11 cellular contexts compared by ENCODE assay signal in genomic region chr7:154095201-154095600, GRCh38. TPM values are rescaled to one million over a fixed set of nuclear protein-coding genes. Genes with fewer than 3 reads are reported as not detected.
A peak's percentile ranks its signal among the peaks of the same experiment; 100 is the strongest.
DNase-seq lines count a peak whose midpoint lies in the region; ATAC-seq, FAIRE-seq and TF ChIP-seq lines count a peak whose summit lies in the region.
"Not testable (repeated sequence)": the region's sequence is repeated elsewhere in the genome, so short reads cannot be mapped to it uniquely, and the experiment has no call there.
"Had no signal": no experiment of that assay in that cellular context is flagged by ENCODE, and none has a peak within 500 bp of the region (broad histone marks: within the 10 kb centered on the region; RNA-seq: fewer than 3 reads in every experiment).

No MANE protein-coding gene starts in this region.

- BruUV-seq in GM12878 (replicated peaks; lab: Mats Ljungman, UMichigan), result not testable (repeated sequence)

- not testable (repeated sequence) for H4K5ac ChIP-seq in H9 (ENCODE audit: insufficient read length, low read depth, low read length); H1 (ENCODE audit: insufficient read length, low read depth, low read length); mesendoderm (ENCODE audit: low read length)

- peak; percentile 59 for FAIRE-seq in GM12878 (lab: Jason Lieb, UNC)
- peak; percentile 98 for FAIRE-seq in H1 (lab: Jason Lieb, UNC)

- not testable (repeated sequence) for H3K4me2 ChIP-seq in H9 (ENCODE audit: insufficient read depth, insufficient read length, low read length); GM12878 (ENCODE audit: control insufficient read depth, insufficient read depth); H1 (ENCODE audit: insufficient read depth in 1 of 2, low read depth in 2 of 2, low read length in 2 of 2); mesendoderm (ENCODE audit: low read length); neural progenitor cell

- not testable (repeated sequence) for DNase-seq in H9; GM12878 (ENCODE audit: low read depth, low spot score); neural progenitor cell (ENCODE audit: low spot score)
- peak in 1 of 2 experiments; percentile 69 for DNase-seq in H1 (ENCODE audit: low read depth in 1 of 2, low spot score in 2 of 2)
- DNase-seq in mesendoderm, result peak; percentile 4

- H3K9me3 Mint-ChIP-seq in H9, neural progenitor cell: not testable (repeated sequence)

- WGBS in H9 (ENCODE audit: extremely low coverage, insufficient read length, low lambda C conversion rate), result no CpG with 5 or more reads among the region's 9 CpGs
- WGBS in GM12878 (ENCODE audit: insufficient coverage, insufficient replicate concordance, low lambda C conversion rate, missing lambda C conversion rate), result 11% methylated on average over 9 of the region's 9 CpGs
- WGBS in H1 (ENCODE audit: extremely low coverage in 1 of 2, insufficient coverage in 1 of 2, insufficient read length in 1 of 2, insufficient replicate concordance in 2 of 2, low coverage in 1 of 2, low lambda C conversion rate in 2 of 2, missing lambda C conversion rate in 1 of 2), 2 experiments, result 31% methylated on average over 9 of the region's 9 CpGs; no CpG with 5 or more reads in 1 of the 2 experiments
- WGBS in mesendoderm (ENCODE audit: extremely low coverage, insufficient coverage, low lambda C conversion rate), result no CpG with 5 or more reads among the region's 9 CpGs

- not testable (repeated sequence) for H2BK120ac ChIP-seq in H9 (ENCODE audit: low read depth, low read length, poor library complexity, severe bottlenecking); H1 (replicated peaks; ENCODE audit: low read depth, low read length); mesendoderm (ENCODE audit: low read depth, low read length)

- in situ Hi-C loops in GM12878 (cut with MboI), result not testable (repeated sequence)

- H4K20me1 ChIP-seq in H9 (ENCODE audit: control insufficient read depth, insufficient read depth, insufficient read length); GM12878 (ENCODE audit: control insufficient read depth, insufficient read depth); H1 (replicated peaks in 1 of 2; ENCODE audit: control insufficient read depth in 1 of 2, insufficient read depth in 2 of 2, low read length in 2 of 2); neural progenitor cell (ENCODE audit: low read depth): not testable (repeated sequence)

- not testable (repeated sequence) for H3K4me1 ChIP-seq in H9 (ENCODE audit: insufficient read depth, low read length); GM12878 (ENCODE audit: control insufficient read depth, insufficient read depth, low read length); H1 (replicated peaks in 1 of 4; ENCODE audit: control insufficient read depth in 3 of 4, insufficient read depth in 4 of 4, low read length in 3 of 4); mesendoderm (ENCODE audit: control insufficient read depth, low read depth, low read length); neural progenitor cell

- intact Hi-C loops in GM12878 (cut with micrococcal nuclease; ENCODE audit: unreplicated experiment), result not testable (repeated sequence)

- H3K4me1 Mint-ChIP-seq in H9, neural progenitor cell: not testable (repeated sequence)

- not testable (repeated sequence) for H2BK12ac ChIP-seq in H9 (ENCODE audit: insufficient read length, low read depth, low read length); H1 (ENCODE audit: low read depth, low read length)

- not testable (repeated sequence) for H2BK20ac ChIP-seq in H9 (ENCODE audit: low read depth, low read length, poor library complexity, severe bottlenecking); H1 (ENCODE audit: low read length)

- SMC1A ChIA-PET in GM12878 (lab: Charles Lee; ENCODE audit: uncharacterized antibody, unreplicated experiment), result not testable (repeated sequence)

- H3K9ac ChIP-seq in H9 (ENCODE audit: extremely low read depth, insufficient read length, low read length); GM12878 (ENCODE audit: control insufficient read depth, insufficient read depth, low read length); H1 (replicated peaks in 1 of 4; ENCODE audit: extremely low read depth in 1 of 4, low read depth in 3 of 4, low read length in 3 of 4); mesendoderm (ENCODE audit: low read length); neural progenitor cell: not testable (repeated sequence)

- H3K56ac ChIP-seq in H9 (ENCODE audit: insufficient read length, low read depth, low read length); H1 (replicated peaks; ENCODE audit: insufficient read length, low read depth, low read length); mesendoderm (ENCODE audit: low read length): not testable (repeated sequence)

- not testable (repeated sequence) for H3F3A ChIP-seq in neural progenitor cell (ENCODE audit: low read depth)

- peak; percentile 51 for TF ChIP-seq CTCF in H9 (conservative IDR thresholded peaks at IDR 0.05)
- TF ChIP-seq CTCF in GM12878 (IDR thresholded peaks at IDR 0.05 in 2 of 3, conservative IDR thresholded peaks at IDR 0.05 in 1 of 3; ENCODE audit: control insufficient read depth in 2 of 3, extremely low read depth in 1 of 3, insufficient read depth in 1 of 3, low read depth in 3 of 3, low read length in 3 of 3); H1 (IDR thresholded peaks at IDR 0.05; ENCODE audit: control extremely low read depth in 1 of 3, insufficient read depth in 1 of 3, low read depth in 1 of 3, low read length in 3 of 3): not testable (repeated sequence)
- TF ChIP-seq CTCF in neural progenitor cell (IDR thresholded peaks at IDR 0.05), result peak; percentile 41

- not testable (repeated sequence) for H3K27ac ChIP-seq in H9 (ENCODE audit: insufficient read length, low read depth, low read length); GM12878 (ENCODE audit: control insufficient read depth, insufficient read depth); H1 (ENCODE audit: low read depth, low read length); mesendoderm (ENCODE audit: low read depth, low read length); neural progenitor cell

- POLR2A ChIA-PET in GM12878 (lab: Charles Lee); H1 (lab: Charles Lee; ENCODE audit: partially characterized antibody): not testable (repeated sequence)

- H3K4me3 ChIP-seq in GM12878; H1 (ENCODE audit: extremely low read depth in 1 of 4, insufficient read depth in 2 of 4, low read depth in 3 of 4, low read length in 4 of 4); mesendoderm (ENCODE audit: low read length); neural progenitor cell: not testable (repeated sequence)

- RAD21 ChIA-PET in GM12878 (lab: Charles Lee; ENCODE audit: unreplicated experiment), result not testable (repeated sequence)

- not testable (repeated sequence) for ATAC-seq in GM12878

- not testable (repeated sequence) for H3K9me3 ChIP-seq in H9 (ENCODE audit: control insufficient read depth, low read depth, low read length); GM12878 (replicated peaks; ENCODE audit: control insufficient read depth, insufficient read depth, low read length); H1 (ENCODE audit: insufficient read depth in 2 of 2, low read depth in 1 of 2, low read length in 1 of 2); neural progenitor cell (ENCODE audit: low read depth)

- H3K27me3 Mint-ChIP-seq in H9 (ENCODE audit: low read depth), result peaks cover 12% of the 10 kb centered on the region
- H3K27me3 Mint-ChIP-seq in neural progenitor cell (ENCODE audit: insufficient read depth, low read depth), result not testable (repeated sequence)

- H3K27ac Mint-ChIP-seq in H9, result peak overlapping the region in 1 of 3 experiments; percentile 72; a peak in 1 of 7 replicates
- not testable (repeated sequence) for H3K27ac Mint-ChIP-seq in neural progenitor cell

- TF ChIP-seq POLR2A in GM12878 (IDR thresholded peaks at IDR 0.05; ENCODE audit: low read depth, low read length); H1 (IDR thresholded peaks at IDR 0.05; ENCODE audit: control extremely low read depth in 1 of 2, low read depth in 2 of 2, low read length in 2 of 2): not testable (repeated sequence)

- not testable (repeated sequence) for H4K8ac ChIP-seq in H9 (replicated peaks; ENCODE audit: insufficient read length, low read depth, low read length); H1 (ENCODE audit: extremely low read depth, insufficient read depth, low read length); mesendoderm (ENCODE audit: low read depth, low read length)

- not testable (repeated sequence) for H3T11ph ChIP-seq in H9 (ENCODE audit: low read length)

- H2AK5ac ChIP-seq in H9 (ENCODE audit: insufficient read length, low read length); H1 (ENCODE audit: low read depth, low read length); mesendoderm (ENCODE audit: low read length): not testable (repeated sequence)

- CTCF ChIA-PET in GM12878 (lab: Yijun Ruan, JAX), result not testable (repeated sequence)
- CTCF ChIA-PET in H1 (lab: Charles Lee; ENCODE audit: partially characterized antibody), result interaction anchor here (1.2 to 2.1 kb wide), 2 partner anchors 407 to 424 kb away, joined by 3 to 5 read pairs; no protein-coding TSS in a partner anchor

- not testable (repeated sequence) for H2AFZ ChIP-seq in H9 (ENCODE audit: low read length); GM12878 (ENCODE audit: control insufficient read depth, low read depth, low read length); H1 (ENCODE audit: low read length); neural progenitor cell (replicated peaks)

- not testable (repeated sequence) for H3K4ac ChIP-seq in H9 (ENCODE audit: low read depth, low read length); H1 (replicated peaks; ENCODE audit: insufficient read length, low read depth, low read length); mesendoderm (ENCODE audit: low read depth, low read length)

- not testable (repeated sequence) for H3K23me2 ChIP-seq in H9 (ENCODE audit: insufficient read length, low read depth, low read length, poor library complexity, severe bottlenecking); H1 (ENCODE audit: low read depth, low read length)

- not testable (repeated sequence) for TF ChIP-seq EP300 in GM12878 (IDR thresholded peaks at IDR 0.05; ENCODE audit: borderline replicate concordance in 1 of 2, control insufficient read depth in 1 of 2, low read depth in 2 of 2, low read length in 2 of 2); H1 (IDR thresholded peaks at IDR 0.05; ENCODE audit: borderline replicate concordance in 1 of 2, low read depth in 2 of 2, low read length in 2 of 2)

- not testable (repeated sequence) for H3K4me3 Mint-ChIP-seq in H9, neural progenitor cell

- not testable (repeated sequence) for H3K23ac ChIP-seq in H9 (ENCODE audit: insufficient read length, low read depth, low read length); H1 (ENCODE audit: insufficient read length); mesendoderm (ENCODE audit: low read length)

- not testable (repeated sequence) for H3K18ac ChIP-seq in H9 (ENCODE audit: insufficient read length, low read depth, low read length); H1 (ENCODE audit: extremely low read depth, low read length); mesendoderm (ENCODE audit: low read length)

- H3K79me1 ChIP-seq in H9 (ENCODE audit: insufficient read depth, low read depth, low read length, poor library complexity, severe bottlenecking); H1 (ENCODE audit: low read depth, low read length); mesendoderm (ENCODE audit: low read length): not testable (repeated sequence)

- not testable (repeated sequence) for H2BK5ac ChIP-seq in H9 (ENCODE audit: insufficient read length, low read length); H1 (ENCODE audit: low read depth, low read length); mesendoderm (ENCODE audit: low read length)

- H3K36me3 Mint-ChIP-seq in H9 (ENCODE audit: insufficient read depth in 1 of 3, low read depth in 3 of 3); neural progenitor cell: not testable (repeated sequence)

- not testable (repeated sequence) for H3K27me3 ChIP-seq in H9 (ENCODE audit: insufficient read depth, low read length); GM12878 (replicated peaks in 1 of 2; ENCODE audit: control insufficient read depth in 2 of 2, insufficient read depth in 2 of 2, low read length in 1 of 2); H1 (replicated peaks in 1 of 4; ENCODE audit: control insufficient read depth in 3 of 4, extremely low read depth in 1 of 4, insufficient read depth in 3 of 4, low read length in 3 of 4); mesendoderm (ENCODE audit: insufficient read depth, low read length, poor library complexity); neural progenitor cell

- H2BK15ac ChIP-seq in H9 (ENCODE audit: low read depth, low read length); H1 (ENCODE audit: low read length); mesendoderm (replicated peaks; ENCODE audit: low read depth): not testable (repeated sequence)

- not testable (repeated sequence) for H3K14ac ChIP-seq in H9 (ENCODE audit: insufficient read depth, low read length); H1 (ENCODE audit: insufficient read length)

- not testable (repeated sequence) for TF ChIP-seq RAD21 in GM12878 (IDR thresholded peaks at IDR 0.05; ENCODE audit: insufficient read depth, low read depth, low read length)
- peak; percentile 11 to 12; a peak in 1 of 4 replicates for TF ChIP-seq RAD21 in H1 (IDR thresholded peaks at IDR 0.05 in 1 of 2, conservative IDR thresholded peaks at IDR 0.05 in 1 of 2; ENCODE audit: low read depth in 2 of 2, low read length in 2 of 2)

- not testable (repeated sequence) for H4K91ac ChIP-seq in H9 (ENCODE audit: insufficient read length, low read depth, low read length); H1 (replicated peaks; ENCODE audit: insufficient read length, low read length)

- H3K36me3 ChIP-seq in GM12878 (ENCODE audit: control insufficient read depth in 2 of 2, insufficient read depth in 2 of 2, low read length in 1 of 2); H1 (ENCODE audit: control insufficient read depth in 2 of 4, insufficient read depth in 4 of 4, low read length in 3 of 4); mesendoderm (ENCODE audit: control insufficient read depth, insufficient read depth, low read length); neural progenitor cell: not testable (repeated sequence)

- H3K79me2 ChIP-seq in H9 (ENCODE audit: insufficient read depth, low read length); GM12878 (ENCODE audit: control insufficient read depth, insufficient read depth, low read length); H1 (ENCODE audit: control insufficient read depth in 1 of 2, insufficient read depth in 2 of 2, low read length in 2 of 2); mesendoderm (ENCODE audit: control insufficient read depth, insufficient read depth, low read length); neural progenitor cell (ENCODE audit: low read depth): not testable (repeated sequence)

RNA-seq across cellular contexts. Expression of gene DPP6, which starts 43.0 kb away (rescaled TPM):
- total RNA-seq in H9 (2021) (4.5 and 4.7 TPM in 2 replicates), GM12878 (2014; rRNA removed) (not detected in 2 replicates), GM12878 (2014; rRNA removed; fragmentation: Illumina TruSeq; extraction: Trizol) (not detected in 2 replicates), GM12878 (2021) (not detected in 2 replicates), neural progenitor cell (ENCODE audit: low replicate concordance) (0.39 and 0.90 TPM in 2 replicates)
- not detected in 2 replicates for total RNA-seq in GM12878 (2013; cell fraction: nucleolus; rRNA removed)
- not detected for polyA plus RNA-seq in GM12878 (2011; ENCODE audit: low read depth)
- polyA plus RNA-seq in GM12878 (2011; rRNA removed) (not detected in 2 replicates), GM12878 (2014; fragmentation: Illumina TruSeq; extraction: Trizol) (not detected in 2 replicates), GM12878 (2014; fragmentation: Nextera tagmentation; extraction: Ambion mirVana) (not detected), GM12878 (2014; rRNA removed) (not detected in 2 replicates), GM12878 (2016; fragmentation: Nextera tagmentation; extraction: Ambion mirVana) (not detected), H1 (2011; rRNA removed) (4.3 and 4.7 TPM in 2 replicates)
- 0.05 TPM in 1 of 2 replicates, not detected in the other for polyA plus RNA-seq in GM12878 (2011; cell fraction: cytosol; rRNA removed)
- 0.10 TPM in 1 of 2 replicates, not detected in the other for polyA plus RNA-seq in GM12878 (2011; cell fraction: nucleus; rRNA removed)
- not detected in 2 replicates for polyA plus RNA-seq in GM12878 (2012)
- polyA minus RNA-seq in GM12878 (2011; rRNA and poly(A)+ RNA removed), result not detected in 2 replicates
- polyA minus RNA-seq in GM12878 (2011; cell fraction: cytosol; rRNA and poly(A)+ RNA removed), result not detected in 2 replicates
- polyA minus RNA-seq in GM12878 (2011; cell fraction: nucleus; rRNA and poly(A)+ RNA removed), result not detected in 2 replicates
- 6.8 and 8.5 TPM in 2 replicates for total RNA-seq in H1 (2021; fragmentation: NEBNext Ultra II Directional; extraction: Animal tissue kit (Norgen Biotek cat#: 25700))
- 5.1 TPM for polyA plus RNA-seq in H1 (2011; cell fraction: cytosol; rRNA removed)
- polyA plus RNA-seq in H1 (2011; cell fraction: nucleus; rRNA removed), result 8.8 TPM
- polyA plus RNA-seq in H1 (2012, experiment 1 of 2), result 3.6 to 5.6 TPM (median 4.4 TPM) in 4 replicates
- 1.00 TPM for polyA plus RNA-seq in H1 (2012, experiment 2 of 2)
- 8.1 TPM for polyA plus RNA-seq in H1 (2013, experiment 1 of 2)
- 7.0 TPM for polyA plus RNA-seq in H1 (2013, experiment 2 of 2)
- 9.9 and 13.5 TPM in 2 replicates for polyA minus RNA-seq in H1 (2011; rRNA and poly(A)+ RNA removed)
- 3.5 TPM for polyA minus RNA-seq in H1 (2011; cell fraction: cytosol; rRNA and poly(A)+ RNA removed)
- 12.8 TPM for polyA minus RNA-seq in H1 (2011; cell fraction: nucleus; rRNA and poly(A)+ RNA removed)
- 0.98 TPM for polyA plus RNA-seq in mesendoderm (2013, experiment 1 of 2)
- 1.0 TPM for polyA plus RNA-seq in mesendoderm (2013, experiment 2 of 2)
- total RNA-seq: A673; CD4-positive, alpha-beta memory T cell; CD4-positive, CD25-positive, alpha-beta regulatory T cell; CD8-positive, alpha-beta memory T cell had no signal
- polyA plus RNA-seq: AG04450; CD14-positive monocyte; CD4-positive, alpha-beta memory T cell; CD4-positive, CD25-positive, alpha-beta regulatory T cell; CD8-positive, alpha-beta memory T cell had no signal
